13 cellular contexts compared by ENCODE assay signal in the genomic region with DNA sequence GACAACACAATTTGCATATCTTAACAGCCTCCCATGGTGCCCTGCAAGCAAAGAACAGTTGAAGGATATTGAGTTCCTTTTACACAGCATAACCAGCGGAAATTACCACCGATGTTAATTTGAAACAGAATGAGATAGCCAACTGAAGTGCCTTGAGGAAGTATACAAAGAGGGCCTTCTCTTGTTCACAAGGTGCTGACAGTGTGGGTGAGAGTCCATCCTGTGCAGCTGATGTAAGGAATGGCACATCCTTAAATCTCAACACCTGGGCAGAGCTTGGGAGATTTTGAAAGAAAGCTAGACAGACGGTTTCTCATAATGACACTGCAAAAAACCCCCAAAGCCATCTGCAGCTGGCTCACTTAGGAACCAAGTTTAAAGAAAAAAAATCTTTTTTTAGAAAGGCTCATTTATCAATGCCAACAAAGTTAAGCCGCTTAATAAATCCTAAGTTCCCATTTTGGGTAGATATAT.
DNase-seq lines count a peak whose midpoint lies in the region; ATAC-seq and TF ChIP-seq lines count a peak whose summit lies in the region.
"Had no signal": no experiment of that assay in that cellular context is flagged by ENCODE, and none has a peak within 500 bp of the region (broad histone marks: within the 10 kb centered on the region; RNA-seq: fewer than 3 reads in every experiment).

No MANE protein-coding gene starts in this region.

- intact Hi-C loops in CD14-positive monocyte (cut with micrococcal nuclease), result no loop called here

- no peaks in the 10 kb centered on the region for H3K4me1 Mint-ChIP-seq in CD14-positive monocyte
- H3K4me1 Mint-ChIP-seq in progenitor cell of endocrine pancreas (ENCODE audit: low read depth), result no peaks in the 10 kb centered on the region
- H3K4me1 Mint-ChIP-seq: activated naive CD4-positive, alpha-beta T cell treated with anti-CD3 and anti-CD28 coated beads, Interleukin-2, amount 50 U/mL, for 24 hours had no signal

- H3K36me3 Mint-ChIP-seq in CD14-positive monocyte (no peaks in the 10 kb centered on the region), progenitor cell of endocrine pancreas (ENCODE audit: insufficient read depth) (no peaks in the 10 kb centered on the region)

- ATAC-seq in GM18870 (IDR thresholded peaks at IDR 0.05; ENCODE audit: unreplicated experiment), result peak; percentile 73
- ATAC-seq in HG02588 (IDR thresholded peaks at IDR 0.05; ENCODE audit: unreplicated experiment), result peak; percentile 67
- no peak for ATAC-seq in GM21576 (IDR thresholded peaks at IDR 0.05; ENCODE audit: unreplicated experiment)
- ATAC-seq: K562, right cardiac atrium had no signal

- H3K4me3 Mint-ChIP-seq in CD14-positive monocyte (no peak overlapping the region), progenitor cell of endocrine pancreas (ENCODE audit: low read depth) (no peak overlapping the region)
- H3K4me3 Mint-ChIP-seq: activated naive CD4-positive, alpha-beta T cell treated with anti-CD3 and anti-CD28 coated beads, Interleukin-2, amount 50 U/mL, for 24 hours had no signal

- H3K27me3 Mint-ChIP-seq in CD14-positive monocyte (ENCODE audit: low read depth in 3 of 3) (no peaks in the 10 kb centered on the region), progenitor cell of endocrine pancreas (no peaks in the 10 kb centered on the region)
- H3K27me3 Mint-ChIP-seq: activated naive CD4-positive, alpha-beta T cell treated with anti-CD3 and anti-CD28 coated beads, Interleukin-2, amount 50 U/mL, for 24 hours had no signal

- H3K36me3 ChIP-seq in HUES6 (ENCODE audit: control insufficient read depth, insufficient read depth, low read length) (no peaks in the 10 kb centered on the region), iPS-20b (ENCODE audit: insufficient read depth, low read depth, low read length) (no peaks in the 10 kb centered on the region; the same call in 1 of the 2 replicates)

- peaks cover 22% of the 10 kb centered on the region; the same call in 1 of the 2 replicates for H3K4me1 ChIP-seq in HUES6 (ENCODE audit: control insufficient read depth, insufficient read depth, low read length)
- peaks cover 27% of the 10 kb centered on the region; the same call in 1 of the 2 replicates for H3K4me1 ChIP-seq in iPS-20b (ENCODE audit: insufficient read depth, low read length)

- H3K9me3 ChIP-seq in HUES6 (ENCODE audit: control insufficient read depth, insufficient read depth, low read depth, low read length) (peaks cover 46% of the 10 kb centered on the region), iPS-20b (ENCODE audit: insufficient read depth, low read depth, low read length) (peaks cover 31% of the 10 kb centered on the region)

- H3K27ac Mint-ChIP-seq in CD14-positive monocyte (no peak overlapping the region), progenitor cell of endocrine pancreas (no peak overlapping the region)
- H3K27ac Mint-ChIP-seq: activated naive CD4-positive, alpha-beta T cell treated with anti-CD3 and anti-CD28 coated beads, Interleukin-2, amount 50 U/mL, for 24 hours had no signal

- no peak overlapping the region for H3K9ac ChIP-seq in HUES6 (ENCODE audit: low read length)
- H3K9ac ChIP-seq in iPS-20b (ENCODE audit: low read depth, low read length), result peak overlapping the region; percentile 43; the same call in 1 of the 2 replicates

- H3K27ac ChIP-seq in HUES6 (ENCODE audit: low read depth, low read length), result peak overlapping the region; percentile 54
- H3K27ac ChIP-seq in iPS-20b (ENCODE audit: low read length), result peak overlapping the region; percentile 57

- H3K9me3 Mint-ChIP-seq in CD14-positive monocyte (peaks cover 18 to 37% (median 24%) of the 10 kb centered on the region in 7 donors), progenitor cell of endocrine pancreas (ENCODE audit: low read depth) (peaks cover 24% of the 10 kb centered on the region)

- TF ChIP-seq CTCF in CD14-positive monocyte (IDR thresholded peaks at IDR 0.05), result no peak
- TF ChIP-seq CTCF in progenitor cell of endocrine pancreas (IDR thresholded peaks at IDR 0.05; ENCODE audit: unreplicated experiment), result no peak

- H3K27me3 ChIP-seq in HUES6 (ENCODE audit: control insufficient read depth, insufficient read depth, low read length) (no peaks in the 10 kb centered on the region), iPS-20b (ENCODE audit: insufficient read depth, low read length) (no peaks in the 10 kb centered on the region)

- DNase-seq in activated CD8-positive, alpha-beta memory T cell treated with anti-CD3 and anti-CD28 coated beads, Interleukin-2, amount 50 U/mL, for 4 hours, result no peak
- DNase-seq in CD14-positive monocyte (ENCODE audit: low spot score) (no peak), progenitor cell of endocrine pancreas (ENCODE audit: low spot score, unreplicated experiment) (no peak)
- DNase-seq: activated CD8-positive, alpha-beta memory T cell treated with anti-CD3 and anti-CD28 coated beads for 24 hours; C1 segment of cervical spinal cord; right cardiac atrium had no signal

- no peak overlapping the region for H3K4me3 ChIP-seq in HUES6 (ENCODE audit: low read depth, low read length)
- H3K4me3 ChIP-seq in iPS-20b (ENCODE audit: low read length), result peak overlapping the region; percentile 37; the same call in 1 of the 2 replicates
- H3K4me3 ChIP-seq: K562 had no signal
